2 cellular contexts compared by ENCODE assay signal in the genomic region with DNA sequence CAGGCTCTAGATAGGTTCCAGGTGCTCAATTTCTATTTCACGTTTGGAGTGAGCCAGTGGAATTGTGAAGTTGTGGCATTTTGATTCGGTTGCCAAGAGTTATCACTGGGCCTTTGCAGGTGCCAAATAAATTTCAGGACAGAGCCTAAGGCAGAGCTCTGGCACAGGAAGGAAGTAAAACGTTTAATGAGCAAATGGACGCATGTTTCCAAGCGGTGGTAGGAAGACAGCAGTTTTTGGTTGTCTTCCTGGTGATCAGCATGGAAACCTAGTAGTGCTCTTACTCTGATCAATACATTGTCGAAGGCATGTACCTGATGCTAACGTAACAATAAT.
TF ChIP-seq lines count a peak whose summit lies in the region.

No MANE protein-coding gene starts in this region.

TF ChIP-seq in GM12878, 131 proteins besides CTCF, POLR2A, EP300 and RAD21:
- TF ChIP-seq HDGF (IDR thresholded peaks at IDR 0.05) = 0 out of 2 replicates have a peak, but pooled peaks have one; percentile 3
- TF ChIP-seq MTA2 (IDR thresholded peaks at IDR 0.05; ENCODE audit: low read depth) = no peak
- TF ChIP-seq, protein P1, sequence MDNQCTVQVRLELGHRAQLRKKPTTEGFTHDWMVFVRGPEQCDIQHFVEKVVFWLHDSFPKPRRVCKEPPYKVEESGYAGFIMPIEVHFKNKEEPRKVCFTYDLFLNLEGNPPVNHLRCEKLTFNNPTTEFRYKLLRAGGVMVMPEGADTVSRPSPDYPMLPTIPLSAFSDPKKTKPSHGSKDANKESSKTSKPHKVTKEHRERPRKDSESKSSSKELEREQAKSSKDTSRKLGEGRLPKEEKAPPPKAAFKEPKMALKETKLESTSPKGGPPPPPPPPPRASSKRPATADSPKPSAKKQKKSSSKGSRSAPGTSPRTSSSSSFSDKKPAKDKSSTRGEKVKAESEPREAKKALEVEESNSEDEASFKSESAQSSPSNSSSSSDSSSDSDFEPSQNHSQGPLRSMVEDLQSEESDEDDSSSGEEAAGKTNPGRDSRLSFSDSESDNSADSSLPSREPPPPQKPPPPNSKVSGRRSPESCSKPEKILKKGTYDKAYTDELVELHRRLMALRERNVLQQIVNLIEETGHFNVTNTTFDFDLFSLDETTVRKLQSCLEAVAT (IDR thresholded peaks at IDR 0.05) = 0 out of 2 replicates have a peak, but pooled peaks have one; percentile 51
- TF ChIP-seq WRNIP1 (IDR thresholded peaks at IDR 0.05; ENCODE audit: borderline replicate concordance, low read depth, low read length) = 0 out of 2 replicates have a peak, but pooled peaks have one; percentile 8
- peak; percentile 6; the same call in 1 of the 2 replicates for TF ChIP-seq POLR2AphosphoS2 (IDR thresholded peaks at IDR 0.05; ENCODE audit: low read depth, low read length)
- no peak for TF ChIP-seq RBBP5 (conservative IDR thresholded peaks at IDR 0.05)

TF ChIP-seq in liver, 16 proteins besides CTCF, POLR2A, EP300 and RAD21:
- no peak for TF ChIP-seq JUND (IDR thresholded peaks at IDR 0.05)
- TF ChIP-seq, protein P2, sequence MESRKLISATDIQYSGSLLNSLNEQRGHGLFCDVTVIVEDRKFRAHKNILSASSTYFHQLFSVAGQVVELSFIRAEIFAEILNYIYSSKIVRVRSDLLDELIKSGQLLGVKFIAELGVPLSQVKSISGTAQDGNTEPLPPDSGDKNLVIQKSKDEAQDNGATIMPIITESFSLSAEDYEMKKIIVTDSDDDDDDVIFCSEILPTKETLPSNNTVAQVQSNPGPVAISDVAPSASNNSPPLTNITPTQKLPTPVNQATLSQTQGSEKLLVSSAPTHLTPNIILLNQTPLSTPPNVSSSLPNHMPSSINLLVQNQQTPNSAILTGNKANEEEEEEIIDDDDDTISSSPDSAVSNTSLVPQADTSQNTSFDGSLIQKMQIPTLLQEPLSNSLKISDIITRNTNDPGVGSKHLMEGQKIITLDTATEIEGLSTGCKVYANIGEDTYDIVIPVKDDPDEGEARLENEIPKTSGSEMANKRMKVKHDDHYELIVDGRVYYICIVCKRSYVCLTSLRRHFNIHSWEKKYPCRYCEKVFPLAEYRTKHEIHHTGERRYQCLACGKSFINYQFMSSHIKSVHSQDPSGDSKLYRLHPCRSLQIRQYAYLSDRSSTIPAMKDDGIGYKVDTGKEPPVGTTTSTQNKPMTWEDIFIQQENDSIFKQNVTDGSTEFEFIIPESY (IDR thresholded peaks at IDR 0.05) = no peak
